In the genomic region with DNA sequence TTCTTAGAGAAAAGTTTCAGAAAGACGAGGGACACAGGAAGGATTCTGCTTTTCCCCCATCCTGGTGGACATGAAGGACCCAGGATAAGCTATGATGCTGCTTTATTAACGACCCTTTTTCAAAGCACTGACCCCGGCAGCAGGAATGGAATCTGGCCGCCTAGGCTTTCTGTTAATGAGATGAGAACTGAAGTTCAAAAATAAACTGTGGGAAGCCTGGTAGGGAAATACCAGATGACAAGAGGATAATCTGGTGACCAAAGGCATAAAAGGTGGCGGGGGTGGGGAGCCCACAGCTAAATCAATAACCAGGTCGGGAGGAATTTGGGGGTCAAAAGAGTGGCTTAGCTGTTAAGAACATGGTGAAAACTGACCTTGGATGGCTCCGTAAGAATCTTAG, we compare ENCODE assay signal across 1 cellular context.
TF ChIP-seq lines count a peak whose summit lies in the region.

No MANE protein-coding gene starts in this region.

TF ChIP-seq in WTC11, 78 proteins besides CTCF, POLR2A, EP300 and RAD21:
- TF ChIP-seq, protein P1, sequence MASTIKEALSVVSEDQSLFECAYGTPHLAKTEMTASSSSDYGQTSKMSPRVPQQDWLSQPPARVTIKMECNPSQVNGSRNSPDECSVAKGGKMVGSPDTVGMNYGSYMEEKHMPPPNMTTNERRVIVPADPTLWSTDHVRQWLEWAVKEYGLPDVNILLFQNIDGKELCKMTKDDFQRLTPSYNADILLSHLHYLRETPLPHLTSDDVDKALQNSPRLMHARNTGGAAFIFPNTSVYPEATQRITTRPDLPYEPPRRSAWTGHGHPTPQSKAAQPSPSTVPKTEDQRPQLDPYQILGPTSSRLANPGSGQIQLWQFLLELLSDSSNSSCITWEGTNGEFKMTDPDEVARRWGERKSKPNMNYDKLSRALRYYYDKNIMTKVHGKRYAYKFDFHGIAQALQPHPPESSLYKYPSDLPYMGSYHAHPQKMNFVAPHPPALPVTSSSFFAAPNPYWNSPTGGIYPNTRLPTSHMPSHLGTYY (CRISPR knock-in tag; IDR thresholded peaks at IDR 0.05): no peak
- TF ChIP-seq EMX1 (CRISPR knock-in tag; IDR thresholded peaks at IDR 0.05): no peak
- no peak for TF ChIP-seq TEAD4 (CRISPR knock-in tag; IDR thresholded peaks at IDR 0.05)
- TF ChIP-seq, protein P2, sequence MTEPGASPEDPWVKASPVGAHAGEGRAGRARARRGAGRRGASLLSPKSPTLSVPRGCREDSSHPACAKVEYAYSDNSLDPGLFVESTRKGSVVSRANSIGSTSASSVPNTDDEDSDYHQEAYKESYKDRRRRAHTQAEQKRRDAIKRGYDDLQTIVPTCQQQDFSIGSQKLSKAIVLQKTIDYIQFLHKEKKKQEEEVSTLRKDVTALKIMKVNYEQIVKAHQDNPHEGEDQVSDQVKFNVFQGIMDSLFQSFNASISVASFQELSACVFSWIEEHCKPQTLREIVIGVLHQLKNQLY (CRISPR knock-in tag; IDR thresholded peaks at IDR 0.05): no peak
- no peak for TF ChIP-seq ZNF317 (CRISPR knock-in tag; IDR thresholded peaks at IDR 0.05; ENCODE audit: borderline replicate concordance, low read depth)
- TF ChIP-seq IRF2 (CRISPR knock-in tag; IDR thresholded peaks at IDR 0.05; ENCODE audit: borderline replicate concordance, low read depth): no peak
- no peak for TF ChIP-seq KAT7 (CRISPR knock-in tag; IDR thresholded peaks at IDR 0.05; ENCODE audit: borderline replicate concordance)
- TF ChIP-seq, protein P3, sequence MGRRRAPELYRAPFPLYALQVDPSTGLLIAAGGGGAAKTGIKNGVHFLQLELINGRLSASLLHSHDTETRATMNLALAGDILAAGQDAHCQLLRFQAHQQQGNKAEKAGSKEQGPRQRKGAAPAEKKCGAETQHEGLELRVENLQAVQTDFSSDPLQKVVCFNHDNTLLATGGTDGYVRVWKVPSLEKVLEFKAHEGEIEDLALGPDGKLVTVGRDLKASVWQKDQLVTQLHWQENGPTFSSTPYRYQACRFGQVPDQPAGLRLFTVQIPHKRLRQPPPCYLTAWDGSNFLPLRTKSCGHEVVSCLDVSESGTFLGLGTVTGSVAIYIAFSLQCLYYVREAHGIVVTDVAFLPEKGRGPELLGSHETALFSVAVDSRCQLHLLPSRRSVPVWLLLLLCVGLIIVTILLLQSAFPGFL (CRISPR knock-in tag; IDR thresholded peaks at IDR 0.05; ENCODE audit: borderline replicate concordance): no peak
- no peak for TF ChIP-seq HMGA2 (CRISPR knock-in tag; IDR thresholded peaks at IDR 0.05)
- TF ChIP-seq, protein P4, sequence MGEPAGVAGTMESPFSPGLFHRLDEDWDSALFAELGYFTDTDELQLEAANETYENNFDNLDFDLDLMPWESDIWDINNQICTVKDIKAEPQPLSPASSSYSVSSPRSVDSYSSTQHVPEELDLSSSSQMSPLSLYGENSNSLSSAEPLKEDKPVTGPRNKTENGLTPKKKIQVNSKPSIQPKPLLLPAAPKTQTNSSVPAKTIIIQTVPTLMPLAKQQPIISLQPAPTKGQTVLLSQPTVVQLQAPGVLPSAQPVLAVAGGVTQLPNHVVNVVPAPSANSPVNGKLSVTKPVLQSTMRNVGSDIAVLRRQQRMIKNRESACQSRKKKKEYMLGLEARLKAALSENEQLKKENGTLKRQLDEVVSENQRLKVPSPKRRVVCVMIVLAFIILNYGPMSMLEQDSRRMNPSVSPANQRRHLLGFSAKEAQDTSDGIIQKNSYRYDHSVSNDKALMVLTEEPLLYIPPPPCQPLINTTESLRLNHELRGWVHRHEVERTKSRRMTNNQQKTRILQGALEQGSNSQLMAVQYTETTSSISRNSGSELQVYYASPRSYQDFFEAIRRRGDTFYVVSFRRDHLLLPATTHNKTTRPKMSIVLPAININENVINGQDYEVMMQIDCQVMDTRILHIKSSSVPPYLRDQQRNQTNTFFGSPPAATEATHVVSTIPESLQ (CRISPR knock-in tag; IDR thresholded peaks at IDR 0.05): no peak
- TF ChIP-seq, protein P5, sequence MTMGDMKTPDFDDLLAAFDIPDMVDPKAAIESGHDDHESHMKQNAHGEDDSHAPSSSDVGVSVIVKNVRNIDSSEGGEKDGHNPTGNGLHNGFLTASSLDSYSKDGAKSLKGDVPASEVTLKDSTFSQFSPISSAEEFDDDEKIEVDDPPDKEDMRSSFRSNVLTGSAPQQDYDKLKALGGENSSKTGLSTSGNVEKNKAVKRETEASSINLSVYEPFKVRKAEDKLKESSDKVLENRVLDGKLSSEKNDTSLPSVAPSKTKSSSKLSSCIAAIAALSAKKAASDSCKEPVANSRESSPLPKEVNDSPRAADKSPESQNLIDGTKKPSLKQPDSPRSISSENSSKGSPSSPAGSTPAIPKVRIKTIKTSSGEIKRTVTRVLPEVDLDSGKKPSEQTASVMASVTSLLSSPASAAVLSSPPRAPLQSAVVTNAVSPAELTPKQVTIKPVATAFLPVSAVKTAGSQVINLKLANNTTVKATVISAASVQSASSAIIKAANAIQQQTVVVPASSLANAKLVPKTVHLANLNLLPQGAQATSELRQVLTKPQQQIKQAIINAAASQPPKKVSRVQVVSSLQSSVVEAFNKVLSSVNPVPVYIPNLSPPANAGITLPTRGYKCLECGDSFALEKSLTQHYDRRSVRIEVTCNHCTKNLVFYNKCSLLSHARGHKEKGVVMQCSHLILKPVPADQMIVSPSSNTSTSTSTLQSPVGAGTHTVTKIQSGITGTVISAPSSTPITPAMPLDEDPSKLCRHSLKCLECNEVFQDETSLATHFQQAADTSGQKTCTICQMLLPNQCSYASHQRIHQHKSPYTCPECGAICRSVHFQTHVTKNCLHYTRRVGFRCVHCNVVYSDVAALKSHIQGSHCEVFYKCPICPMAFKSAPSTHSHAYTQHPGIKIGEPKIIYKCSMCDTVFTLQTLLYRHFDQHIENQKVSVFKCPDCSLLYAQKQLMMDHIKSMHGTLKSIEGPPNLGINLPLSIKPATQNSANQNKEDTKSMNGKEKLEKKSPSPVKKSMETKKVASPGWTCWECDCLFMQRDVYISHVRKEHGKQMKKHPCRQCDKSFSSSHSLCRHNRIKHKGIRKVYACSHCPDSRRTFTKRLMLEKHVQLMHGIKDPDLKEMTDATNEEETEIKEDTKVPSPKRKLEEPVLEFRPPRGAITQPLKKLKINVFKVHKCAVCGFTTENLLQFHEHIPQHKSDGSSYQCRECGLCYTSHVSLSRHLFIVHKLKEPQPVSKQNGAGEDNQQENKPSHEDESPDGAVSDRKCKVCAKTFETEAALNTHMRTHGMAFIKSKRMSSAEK (CRISPR knock-in tag; IDR thresholded peaks at IDR 0.05; ENCODE audit: borderline replicate concordance): no peak
- no peak for TF ChIP-seq ESRRA (CRISPR knock-in tag; IDR thresholded peaks at IDR 0.05; ENCODE audit: borderline replicate concordance)
- no peak for TF ChIP-seq ZNF263 (CRISPR knock-in tag; IDR thresholded peaks at IDR 0.05; ENCODE audit: low read depth)
- TF ChIP-seq ZNF671 (CRISPR knock-in tag; IDR thresholded peaks at IDR 0.05): no peak
- TF ChIP-seq, protein P6, sequence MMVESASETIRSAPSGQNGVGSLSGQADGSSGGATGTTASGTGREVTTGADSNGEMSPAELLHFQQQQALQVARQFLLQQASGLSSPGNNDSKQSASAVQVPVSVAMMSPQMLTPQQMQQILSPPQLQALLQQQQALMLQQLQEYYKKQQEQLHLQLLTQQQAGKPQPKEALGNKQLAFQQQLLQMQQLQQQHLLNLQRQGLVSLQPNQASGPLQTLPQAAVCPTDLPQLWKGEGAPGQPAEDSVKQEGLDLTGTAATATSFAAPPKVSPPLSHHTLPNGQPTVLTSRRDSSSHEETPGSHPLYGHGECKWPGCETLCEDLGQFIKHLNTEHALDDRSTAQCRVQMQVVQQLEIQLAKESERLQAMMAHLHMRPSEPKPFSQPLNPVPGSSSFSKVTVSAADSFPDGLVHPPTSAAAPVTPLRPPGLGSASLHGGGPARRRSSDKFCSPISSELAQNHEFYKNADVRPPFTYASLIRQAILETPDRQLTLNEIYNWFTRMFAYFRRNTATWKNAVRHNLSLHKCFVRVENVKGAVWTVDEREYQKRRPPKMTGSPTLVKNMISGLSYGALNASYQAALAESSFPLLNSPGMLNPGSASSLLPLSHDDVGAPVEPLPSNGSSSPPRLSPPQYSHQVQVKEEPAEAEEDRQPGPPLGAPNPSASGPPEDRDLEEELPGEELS (CRISPR knock-in tag; IDR thresholded peaks at IDR 0.05): no peak
